In genomic region chr17:28571255-28572122, GRCh38 we compare ENCODE assay signal across 8 cellular contexts. TPM values are rescaled to one million over a fixed set of nuclear protein-coding genes. Genes with fewer than 3 reads are reported as not detected.
A peak's percentile ranks its signal among the peaks of the same experiment; 100 is the strongest.
DNase-seq lines count a peak whose midpoint lies in the region; ATAC-seq and TF ChIP-seq lines count a peak whose summit lies in the region.

TSS of gene PIGS (minus strand) at chr17:28571524. CDS start at chr17:28571496, 28 bp downstream.

- peak within 1 kb of the TSS; percentile 93 to 97 (median 97) for H3K4me3 Mint-ChIP-seq in T-cell

- H2BK120ac ChIP-seq in trophoblast cell (ENCODE audit: insufficient read depth, low read length, poor library complexity): peak within 1 kb of the TSS; percentile 37

- CTCF ChIA-PET in T-cell (lab: Charles Lee): interaction anchor here (0.5 to 1.1 kb wide), 8 partner anchors 9 to 1533 kb away, joined by 3 to 9 read pairs (median 4); partner anchors contain the start of genes BLTP2 (in 1 of the 2) and PROCA1 (in 1 of the 2)

- peak within 1 kb of the TSS; percentile 75 for H4K91ac ChIP-seq in trophoblast cell (ENCODE audit: low read depth, low read length)

- H2AFZ ChIP-seq in trophoblast cell (ENCODE audit: insufficient read depth, low read length, poor library complexity): peak within 1 kb of the TSS; percentile 89

- H3K9me3 ChIP-seq in trophoblast cell (ENCODE audit: insufficient read depth, low read depth, low read length) (no peaks in the 10 kb centered on the region), tibial nerve (no peaks in the 10 kb centered on the region)

- no peak within 1 kb of the TSS for H3K23ac ChIP-seq in trophoblast cell (ENCODE audit: low read length)

- H3K36me3 ChIP-seq in trophoblast cell (ENCODE audit: control insufficient read depth in 1 of 2, insufficient read depth in 2 of 2, low read length in 2 of 2) (peaks cover 0 to 2% of the 10 kb centered on the region in 2 experiments), tibial nerve (peaks cover 0 to 23% (median 0%) of the 10 kb centered on the region in 3 donors)

- peak in 1 of 2 donors; percentile 89 for TF ChIP-seq EP300 in tibial nerve (IDR thresholded peaks at IDR 0.05)

- TF ChIP-seq CTCF in GM12865 (IDR thresholded peaks at IDR 0.05; ENCODE audit: insufficient read depth, low read depth, low read length, missing control alignments) (no peak), tibial nerve (IDR thresholded peaks at IDR 0.05) (no peak)

- peak within 1 kb of the TSS; percentile 54 for H3K18ac ChIP-seq in trophoblast cell (ENCODE audit: low read length)

- peaks cover 22% of the 10 kb centered on the region for H3K36me3 Mint-ChIP-seq in T-cell

- peaks cover 8% of the 10 kb centered on the region for H3K79me1 ChIP-seq in trophoblast cell (ENCODE audit: low read length)

- 1% methylated on average over 46 to 57 of the region's 57 CpGs for WGBS in adipose tissue, 3 donors
- WGBS in trophoblast cell (ENCODE audit: extremely low coverage, insufficient coverage, insufficient read length): no CpG with 5 or more reads among the region's 57 CpGs
- WGBS in tibial nerve, 2 donors: 1 to 2% methylated on average over 28 of the region's 57 CpGs

- peak within 1 kb of the TSS; percentile 11 for H2AK5ac ChIP-seq in trophoblast cell (ENCODE audit: low read length)

- H3K79me2 ChIP-seq in trophoblast cell (ENCODE audit: control insufficient read depth, insufficient read depth, low read length, poor library complexity): peaks cover 6% of the 10 kb centered on the region

- peak within 1 kb of the TSS; percentile 92 to 93 for H3K27ac Mint-ChIP-seq in T-cell

- ATAC-seq in HG02763 (IDR thresholded peaks at IDR 0.05; ENCODE audit: unreplicated experiment) (peak; percentile 79), T-cell (replicated peaks in 1 of 4) (peak; percentile 97 to 98 (median 98))

- H3K14ac ChIP-seq in trophoblast cell (ENCODE audit: low read length): peak within 1 kb of the TSS; percentile 60

- peak within 1 kb of the TSS; percentile 37 for H3K4ac ChIP-seq in trophoblast cell (ENCODE audit: low read depth, low read length)

- peak within 1 kb of the TSS; percentile 42 for H2BK5ac ChIP-seq in trophoblast cell (ENCODE audit: low read depth, low read length, poor library complexity)

- H3K27ac ChIP-seq in adipose tissue (ENCODE audit: low read depth, low read length) (no peak within 1 kb of the TSS), trophoblast cell (ENCODE audit: low read depth, low read length) (no peak within 1 kb of the TSS), tibial nerve (peak within 1 kb of the TSS; percentile 44 to 95 (median 86))

- POLR2A ChIA-PET in T-cell (lab: Charles Lee): interaction anchor here (0.6 to 2.0 kb wide), 4 partner anchors 20 to 28 kb away, joined by 3 to 11 read pairs (median 8); no protein-coding TSS in a partner anchor

- no peak within 1 kb of the TSS for H2BK12ac ChIP-seq in trophoblast cell (ENCODE audit: low read length)

- H3K9ac ChIP-seq in trophoblast cell (ENCODE audit: low read length): peak within 1 kb of the TSS; percentile 77

- intact Hi-C loops in cardiac septum (cut with DNase I): loop anchor here (2.0 kb wide), 1 partner anchor 19 kb away; the partner anchor contains the start of gene UNC119

- H3K27me3 Mint-ChIP-seq in T-cell: no peaks in the 10 kb centered on the region

- DNase-seq in GM12865 (ENCODE audit: low read depth): peak; percentile 96
- peak; percentile 96 for DNase-seq in NCI-H1436 (lab: John Stamatoyannopoulos, UW)
- peak; percentile 73 to 92 (median 85) for DNase-seq in T-cell
- DNase-seq in cardiac septum (ENCODE audit: low spot score): peak; percentile 99
- peak; percentile 97 for DNase-seq in trophoblast cell
- peak; percentile 82 to 84 for DNase-seq in tibial nerve (ENCODE audit: low spot score in 2 of 2)

- H3K4me3 ChIP-seq in GM12865 (ENCODE audit: low read depth, low read length) (peak within 1 kb of the TSS; percentile 95), trophoblast cell (ENCODE audit: low read depth, low read length) (peak within 1 kb of the TSS; percentile 84), tibial nerve (peak within 1 kb of the TSS; percentile 61 to 98 (median 69))

- H3K4me1 ChIP-seq in trophoblast cell (ENCODE audit: control insufficient read depth in 1 of 2, insufficient read depth in 2 of 2, low read length in 2 of 2): peaks cover 2 to 7% of the 10 kb centered on the region in 2 experiments
- H3K4me1 ChIP-seq in tibial nerve: peaks cover 0 to 49% (median 19%) of the 10 kb centered on the region in 4 donors

- H3K27me3 ChIP-seq in trophoblast cell (ENCODE audit: insufficient read depth, low read length): no peaks in the 10 kb centered on the region
- H3K27me3 ChIP-seq in tibial nerve: no peaks in the 10 kb centered on the region

- peaks cover 61 to 72% (median 68%) of the 10 kb centered on the region in 3 donors for H3K4me1 Mint-ChIP-seq in T-cell

- peak; percentile 18 to 82 for TF ChIP-seq POLR2A in tibial nerve (IDR thresholded peaks at IDR 0.05)

- H4K8ac ChIP-seq in trophoblast cell (ENCODE audit: low read depth, low read length): peak within 1 kb of the TSS; percentile 85

- peak within 1 kb of the TSS; percentile 68 for H4K12ac ChIP-seq in trophoblast cell (ENCODE audit: low read depth, low read length)

- peak within 1 kb of the TSS; percentile 98 for H3K4me2 ChIP-seq in trophoblast cell (ENCODE audit: low read length)

- H3K9me3 Mint-ChIP-seq in T-cell: no peaks in the 10 kb centered on the region

RNA-seq across cellular contexts. Expression of gene PIGS, which starts in this region (rescaled TPM):
- total RNA-seq in T-cell: 10 to 100 TPM; 54.9 to 63.0 (median 60.9) TPM
- polyA plus RNA-seq in adipose tissue: 10 to 100 TPM; 18.9 to 60.3 (median 24.8) TPM
- total RNA-seq in cardiac septum: 51.5 TPM
- polyA plus RNA-seq in trophoblast cell (2013): 60.9 and 63.9 TPM in 2 replicates
- 10 to 100 TPM; 62.2 to 82.4 (median 73.2) TPM for total RNA-seq in tibial nerve

Comparison
In these comparisons a context has a peak if more than half of its experiments do, and no peak if none do; other contexts are left out.
1. H3K27ac ChIP-seq: peak in tibial nerve (4 of 4); none in adipose tissue (single experiment) and trophoblast cell (single experiment).
2. Peak in every context shown above with its lines, with median percentiles within 50 percentile points of each other: DNase-seq and H3K4me3 ChIP-seq.